In the genomic region with DNA sequence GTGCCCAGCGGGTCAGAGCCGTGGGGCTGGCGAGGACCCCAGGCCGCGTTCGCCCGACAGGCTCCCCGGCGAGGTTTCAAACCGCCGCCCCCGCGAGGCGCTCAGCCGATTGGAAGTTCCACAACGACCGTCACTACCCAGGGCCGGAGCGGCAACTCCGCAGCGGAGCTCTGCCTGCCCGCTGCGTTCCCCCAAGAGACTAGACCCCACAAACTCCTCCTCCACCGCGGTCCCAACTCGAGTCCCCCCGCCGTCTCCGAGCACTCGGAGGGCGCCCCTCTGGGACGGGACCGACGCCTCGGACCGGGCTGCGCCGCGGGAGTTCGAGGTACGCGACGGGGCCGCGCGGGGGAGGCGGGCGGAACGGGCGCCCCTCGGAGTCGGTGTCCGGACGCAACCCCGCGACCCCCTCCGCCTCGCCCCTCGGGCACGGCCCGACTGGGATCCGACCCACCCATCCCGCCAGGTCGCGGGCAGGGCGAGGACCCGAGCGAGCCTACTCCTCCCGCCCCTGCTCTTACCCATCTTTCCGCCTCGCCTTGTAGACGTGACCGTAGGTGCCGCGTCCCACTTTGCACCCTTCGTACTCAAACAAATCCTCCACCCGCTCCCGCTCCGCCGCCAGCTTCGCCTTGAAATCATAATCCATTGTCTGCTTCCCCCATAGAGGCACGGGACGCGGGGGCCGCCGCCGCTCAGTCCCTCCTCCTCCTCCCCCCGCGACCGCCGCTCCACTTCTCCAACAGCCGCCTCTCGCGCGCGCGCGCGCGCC, we compare ENCODE assay signal across 8 cellular contexts. TPM values are rescaled to one million over a fixed set of nuclear protein-coding genes. Genes with fewer than 3 reads are reported as not detected.
A peak's percentile ranks its signal among the peaks of the same experiment; 100 is the strongest.
DNase-seq lines count a peak whose midpoint lies in the region; ATAC-seq and TF ChIP-seq lines count a peak whose summit lies in the region.

No MANE protein-coding gene starts in this region.

- peaks cover 0 to 2% (median 0%) of the 10 kb centered on the region in 5 donors for H3K9me3 Mint-ChIP-seq in CD8-positive, alpha-beta memory T cell

- H3K27ac Mint-ChIP-seq in CD8-positive, alpha-beta memory T cell, result peak overlapping the region; percentile 97 to 100 (median 98)

- DNase-seq in CD8-positive, alpha-beta memory T cell, result peak; percentile 45 to 72 (median 53)
- DNase-seq in GM20000 (ENCODE audit: low spot score), result peak; percentile 82
- DNase-seq in adipocyte (ENCODE audit: low read depth), result peak; percentile 88
- peak; percentile 44 to 65 for DNase-seq in heart right ventricle
- DNase-seq in posterior cingulate gyrus, result peak; percentile 44 to 92 (median 60)

- ATAC-seq in SK-N-SH treated with all-trans-retinoic acid at 6 μM for 48 hours (peak; percentile 56), heart right ventricle (peak in 7 of 8 donors; percentile 0 to 42 (median 13))

- TF ChIP-seq CTCF in GM20000 (IDR thresholded peaks at IDR 0.05; ENCODE audit: extremely low read depth, missing control alignments), result no peak
- TF ChIP-seq CTCF in heart right ventricle (IDR thresholded peaks at IDR 0.05), result no peak

- H3K27me3 ChIP-seq in CD8-positive, alpha-beta memory T cell (ENCODE audit: insufficient read depth, low read length, poor library complexity, severe bottlenecking), result no peaks in the 10 kb centered on the region
- H3K27me3 ChIP-seq in HUES48 (ENCODE audit: control insufficient read depth, insufficient read depth, low read length) (no peaks in the 10 kb centered on the region), adipocyte (replicated peaks; ENCODE audit: control insufficient read depth, insufficient read depth, low read length) (no peaks in the 10 kb centered on the region), heart right ventricle (no peaks in the 10 kb centered on the region)

- H3K4me3 Mint-ChIP-seq in CD8-positive, alpha-beta memory T cell, result peak overlapping the region; percentile 92 to 100 (median 97)

- H3K9me3 ChIP-seq in CD8-positive, alpha-beta memory T cell (ENCODE audit: low read length), result no peaks in the 10 kb centered on the region
- H3K9me3 ChIP-seq in HUES48 (ENCODE audit: control insufficient read depth, insufficient read depth, low read length) (no peaks in the 10 kb centered on the region), adipocyte (ENCODE audit: control insufficient read depth, low read length) (no peaks in the 10 kb centered on the region), heart right ventricle (no peaks in the 10 kb centered on the region)

- H3K4me1 ChIP-seq in CD8-positive, alpha-beta memory T cell (ENCODE audit: insufficient read depth, low read length), result peaks cover 22% of the 10 kb centered on the region
- H3K4me1 ChIP-seq in HUES48 (ENCODE audit: control insufficient read depth, insufficient read depth, low read length), result peaks cover 12% of the 10 kb centered on the region
- peaks cover 19% of the 10 kb centered on the region for H3K4me1 ChIP-seq in adipocyte (ENCODE audit: control insufficient read depth, insufficient read depth, low read length)
- peaks cover 0 to 44% (median 16%) of the 10 kb centered on the region in 9 donors for H3K4me1 ChIP-seq in heart right ventricle
- peaks cover 1% of the 10 kb centered on the region for H3K4me1 ChIP-seq in urinary bladder (ENCODE audit: insufficient read depth)

- H3K27me3 Mint-ChIP-seq in CD8-positive, alpha-beta memory T cell, result no peaks in the 10 kb centered on the region

- H3K4me3 ChIP-seq in CD8-positive, alpha-beta memory T cell (ENCODE audit: low read length), result peak overlapping the region; percentile 73
- H3K4me3 ChIP-seq in HUES48 (ENCODE audit: low read depth, low read length) (peak overlapping the region; percentile 94), adipocyte (ENCODE audit: low read length) (peak overlapping the region; percentile 94), heart right ventricle (peak overlapping the region; percentile 70 to 97 (median 88)), urinary bladder (ENCODE audit: low read depth, low read length) (peak overlapping the region; percentile 91)

- intact Hi-C loops in heart right ventricle (cut with DNase I) (loop anchor here in 7 of 10 donors (1.0 to 10.0 kb wide), 9 partner anchors 60 to 280 kb away; a partner anchor contains a TSS), posterior cingulate gyrus (cut with DNase I) (loop anchor here (2.0 to 10.0 kb wide), 4 partner anchors 60 to 282 kb away; a partner anchor contains a TSS)

- H3K9ac ChIP-seq in HUES48 (ENCODE audit: low read depth, low read length) (peak overlapping the region; percentile 96), adipocyte (ENCODE audit: low read length) (peak overlapping the region; percentile 90)

- H3K4me1 Mint-ChIP-seq in CD8-positive, alpha-beta memory T cell, result peaks cover 21 to 43% (median 31%) of the 10 kb centered on the region in 3 donors

- CTCF ChIA-PET in CD8-positive, alpha-beta memory T cell (lab: Charles Lee), result interaction anchor here (0.8 to 5.8 kb wide), 9 partner anchors 13 to 288 kb away, joined by 3 to 58 read pairs (median 4); a partner anchor contains a TSS

- peak overlapping the region; percentile 78 for H3K27ac ChIP-seq in CD8-positive, alpha-beta memory T cell (ENCODE audit: low read depth, low read length)
- peak overlapping the region; percentile 99 for H3K27ac ChIP-seq in HUES48 (ENCODE audit: low read depth, low read length)
- H3K27ac ChIP-seq in heart right ventricle, result peak overlapping the region; percentile 80 to 96 (median 94)
- peak overlapping the region; percentile 87 for H3K27ac ChIP-seq in urinary bladder (ENCODE audit: low read depth)

- H3K36me3 Mint-ChIP-seq in CD8-positive, alpha-beta memory T cell, result peaks cover 0 to 13% (median 2%) of the 10 kb centered on the region in 3 donors

- H3K36me3 ChIP-seq in CD8-positive, alpha-beta memory T cell (ENCODE audit: insufficient read depth, low read length), result no peaks in the 10 kb centered on the region
- H3K36me3 ChIP-seq in HUES48 (ENCODE audit: control insufficient read depth, insufficient read depth, low read length), result no peaks in the 10 kb centered on the region
- no peaks in the 10 kb centered on the region for H3K36me3 ChIP-seq in adipocyte (ENCODE audit: control insufficient read depth, insufficient read depth, low read length, severe bottlenecking)
- H3K36me3 ChIP-seq in heart right ventricle, result no peaks in the 10 kb centered on the region
- H3K36me3 ChIP-seq in urinary bladder (ENCODE audit: insufficient read depth), result no peaks in the 10 kb centered on the region

- 0 to 1% methylated on average over 76 to 100 of the region's 100 CpGs for WGBS in heart right ventricle, 2 donors
- WGBS in urinary bladder, result under 1% methylated on average over 100 of the region's 100 CpGs

- POLR2A ChIA-PET in CD8-positive, alpha-beta memory T cell (lab: Charles Lee), result interaction anchor here (0.7 to 4.2 kb wide), 13 partner anchors 47 to 1872 kb away, joined by 3 to 239 read pairs (median 4); a partner anchor contains a TSS

TF ChIP-seq in SK-N-SH treated with all-trans-retinoic acid at 6 μM for 48 hours, 23 proteins besides CTCF, POLR2A, EP300 and RAD21:
- TF ChIP-seq TCF4 (CRISPR knock-in tag; IDR thresholded peaks at IDR 0.05; ENCODE audit: borderline replicate concordance) (no peak), GLIS3 (CRISPR knock-in tag; IDR thresholded peaks at IDR 0.05) (no peak), ZNF8 (CRISPR knock-in tag; IDR thresholded peaks at IDR 0.05) (no peak), ZFP3 (CRISPR knock-in tag; IDR thresholded peaks at IDR 0.05) (no peak), ZC3H10 (CRISPR knock-in tag; IDR thresholded peaks at IDR 0.05) (no peak)
TF ChIP-seq in SK-N-SH treated with all-trans-retinoic acid at 6 μM for 48 hours: peak in this region for 0.

RNA-seq across cellular contexts. Expression of a gene that starts 0.6 kb away (rescaled TPM):
- total RNA-seq in CD8-positive, alpha-beta memory T cell, result 1 to 10 TPM; 8.4 to 9.1 TPM
- polyA plus RNA-seq in CD8-positive, alpha-beta memory T cell, result 2.1 TPM
- total RNA-seq in heart right ventricle, result 10 to 100 TPM in 3 of 10 donors, 1 to 10 TPM in 7; 4.6 to 13.0 (median 8.7) TPM
- polyA plus RNA-seq in heart right ventricle, result 1 to 10 TPM; 3.9 to 4.1 TPM
- 32.9 TPM for total RNA-seq in urinary bladder
- 14.0 TPM for polyA plus RNA-seq in urinary bladder

RNA-seq across cellular contexts. Expression of a gene that starts 59.9 kb away (rescaled TPM):
- total RNA-seq in CD8-positive, alpha-beta memory T cell, result 10 to 100 TPM; 95.8 to 96.3 TPM
- 52.0 TPM for polyA plus RNA-seq in CD8-positive, alpha-beta memory T cell
- total RNA-seq in heart right ventricle (100 to 1,000 TPM in 1 of 10 donors, 10 to 100 TPM in 9; 38.0 to 101 (median 55.3) TPM), urinary bladder (92.8 TPM)
- polyA plus RNA-seq in heart right ventricle (10 to 100 TPM; 34.2 to 38.6 TPM), urinary bladder (37.0 TPM)

Comparison
In these comparisons a context has a peak if more than half of its experiments do, and no peak if none do; other contexts are left out.
1. Peak in every context shown above with its lines: DNase-seq, ATAC-seq, H3K4me3 ChIP-seq and H3K27ac ChIP-seq.